Comparison of ENCODE assay signal across 14 cellular contexts in the genomic region with DNA sequence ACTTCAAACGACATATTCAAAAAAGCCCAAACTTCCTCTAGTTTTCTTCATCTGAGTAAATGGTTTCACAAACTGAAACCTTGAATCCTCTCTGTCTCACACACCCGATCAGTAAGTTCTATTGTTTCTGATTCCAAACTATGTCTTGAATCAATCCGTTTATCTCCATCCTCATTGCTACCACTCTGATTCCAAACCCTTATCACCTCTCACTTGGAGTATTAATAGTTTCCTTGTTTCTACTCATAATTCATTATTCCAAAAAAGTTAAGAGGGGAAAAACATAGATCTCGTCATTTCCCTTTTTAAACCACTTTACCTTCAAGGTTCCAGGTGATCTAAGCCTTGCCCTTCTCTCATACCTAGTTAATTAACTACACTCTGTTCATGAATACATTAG. TPM values are rescaled to one million over a fixed set of nuclear protein-coding genes. Genes with fewer than 3 reads are reported as not detected.
DNase-seq lines count a peak whose midpoint lies in the region; ATAC-seq and TF ChIP-seq lines count a peak whose summit lies in the region.
"Had no signal": no experiment of that assay in that cellular context is flagged by ENCODE, and none has a peak within 500 bp of the region (broad histone marks: within the 10 kb centered on the region; RNA-seq: fewer than 3 reads in every experiment).

No MANE protein-coding gene starts in this region.

- H3K27me3 ChIP-seq in SK-N-SH (ENCODE audit: insufficient read depth), result no peaks in the 10 kb centered on the region
- H3K27me3 ChIP-seq in KMS-11 (ENCODE audit: insufficient read depth, low read depth), result no peaks in the 10 kb centered on the region
- no peaks in the 10 kb centered on the region for H3K27me3 ChIP-seq in neuron (ENCODE audit: insufficient read depth, low read length)
- H3K27me3 ChIP-seq: ascending aorta had no signal

- DNase-seq in SK-N-SH, result no peak
- no peak for DNase-seq in activated naive CD8-positive, alpha-beta T cell treated with anti-CD3 and anti-CD28 coated beads, Interleukin-2, amount 50 U/mL, for 24 hours
- no peak for DNase-seq in putamen (ENCODE audit: low spot score)
- DNase-seq: DMS79, NCI-H345 had no signal

- H3K27ac Mint-ChIP-seq in activated naive CD8-positive, alpha-beta T cell treated with anti-CD3 and anti-CD28 coated beads, Interleukin-2, amount 50 U/mL, for 24 hours, result peak overlapping the region; percentile 24

- H3K4me2 ChIP-seq in SK-N-SH (peak overlapping the region; percentile 72; the same call in 1 of the 2 replicates), KMS-11 (peak overlapping the region; percentile 60; the same call in 1 of the 2 replicates)

- no peaks in the 10 kb centered on the region for H3K9me3 Mint-ChIP-seq in activated naive CD8-positive, alpha-beta T cell treated with anti-CD3 and anti-CD28 coated beads, Interleukin-2, amount 50 U/mL, for 24 hours

- peak overlapping the region; percentile 98 for H3K4me3 Mint-ChIP-seq in activated naive CD8-positive, alpha-beta T cell treated with anti-CD3 and anti-CD28 coated beads, Interleukin-2, amount 50 U/mL, for 24 hours

- H3K4me1 ChIP-seq in SK-N-SH (ENCODE audit: control insufficient read depth in 1 of 2, insufficient read depth in 2 of 2, low read depth in 1 of 2, low read length in 1 of 2) (peaks cover 0 to 13% of the 10 kb centered on the region in 2 experiments; a peak in 2 of 4 replicates), KMS-11 (ENCODE audit: low read depth, poor library complexity, severe bottlenecking) (peaks cover 23% of the 10 kb centered on the region), neuron (ENCODE audit: insufficient read depth, low read length) (peaks cover 13% of the 10 kb centered on the region)

- 94% methylated on average over 4 of the region's 4 CpGs for WGBS in SK-N-SH (ENCODE audit: low lambda C conversion rate)

- CTCF ChIA-PET in SK-N-SH (lab: Yijun Ruan, JAX), result interaction anchor here (0.6 to 3.7 kb wide), 3 partner anchors 13 to 1654 kb away, joined by 3 to 19 read pairs (median 4); no protein-coding TSS in a partner anchor

- TF ChIP-seq CTCF in SK-N-SH (IDR thresholded peaks at IDR 0.05) (no peak), KMS-11 (conservative IDR thresholded peaks at IDR 0.05; ENCODE audit: low read depth, low read length) (no peak)

- H3K36me3 Mint-ChIP-seq in activated naive CD8-positive, alpha-beta T cell treated with anti-CD3 and anti-CD28 coated beads, Interleukin-2, amount 50 U/mL, for 24 hours (ENCODE audit: low read depth), result peaks cover 40% of the 10 kb centered on the region

- H3K9me2 ChIP-seq in SK-N-SH, result no peaks in the 10 kb centered on the region

- no peak overlapping the region for H2AFZ ChIP-seq in SK-N-SH (ENCODE audit: low read depth)
- no peak overlapping the region for H2AFZ ChIP-seq in KMS-11 (ENCODE audit: low read depth)
- H2AFZ ChIP-seq in neuron (ENCODE audit: low read depth, low read length), result no peak overlapping the region

- no peaks in the 10 kb centered on the region for H3K27me3 Mint-ChIP-seq in activated naive CD8-positive, alpha-beta T cell treated with anti-CD3 and anti-CD28 coated beads, Interleukin-2, amount 50 U/mL, for 24 hours

- no peaks in the 10 kb centered on the region for H4K20me1 ChIP-seq in SK-N-SH (ENCODE audit: insufficient read depth)
- H4K20me1 ChIP-seq in KMS-11 (ENCODE audit: insufficient read depth), result no peaks in the 10 kb centered on the region

- H3K9ac ChIP-seq in SK-N-SH (no peak overlapping the region), KMS-11 (no peak overlapping the region)

- peaks cover 50% of the 10 kb centered on the region for H3K4me1 Mint-ChIP-seq in activated naive CD8-positive, alpha-beta T cell treated with anti-CD3 and anti-CD28 coated beads, Interleukin-2, amount 50 U/mL, for 24 hours

- no peak overlapping the region for H3K27ac ChIP-seq in SK-N-SH (ENCODE audit: low read depth in 2 of 2, low read length in 1 of 2)
- no peak overlapping the region for H3K27ac ChIP-seq in KMS-11
- H3K27ac ChIP-seq: 22Rv1, ascending aorta had no signal

- TF ChIP-seq RAD21 in SK-N-SH (IDR thresholded peaks at IDR 0.05; ENCODE audit: low read length), result no peak

- no peaks in the 10 kb centered on the region for H3K9me3 ChIP-seq in SK-N-SH
- no peaks in the 10 kb centered on the region for H3K9me3 ChIP-seq in neuron (ENCODE audit: low read length)
- H3K9me3 ChIP-seq: ascending aorta had no signal

- POLR2A ChIA-PET in SK-N-SH (lab: Yijun Ruan, JAX), result no interaction called here

- no peaks in the 10 kb centered on the region for H3F3A ChIP-seq in SK-N-SH (replicated peaks; ENCODE audit: insufficient read depth)

- no peak for TF ChIP-seq EP300 in SK-N-SH (IDR thresholded peaks at IDR 0.05; ENCODE audit: borderline replicate concordance in 1 of 2, low read depth in 1 of 2, low read length in 1 of 2)

- no peak for ATAC-seq in SK-N-SH treated with all-trans-retinoic acid at 6 μM for 48 hours
- no peak for ATAC-seq in activated naive CD8-positive, alpha-beta T cell treated with anti-CD3 and anti-CD28 coated beads, Interleukin-2, amount 50 U/mL, for 24 hours
- ATAC-seq in GM18909 (IDR thresholded peaks at IDR 0.05; ENCODE audit: poor library complexity, unreplicated experiment), result no peak
- ATAC-seq in GM21723 (IDR thresholded peaks at IDR 0.05; ENCODE audit: unreplicated experiment), result no peak
- ATAC-seq: activated CD4-positive, CD25-positive, alpha-beta regulatory T cell treated with anti-CD3 and anti-CD28 coated beads, Interleukin-2, amount 50 U/mL, for 24 hours; Right ventricle myocardium inferior had no signal

- peaks cover 20 to 24% of the 10 kb centered on the region in 2 experiments for H3K36me3 ChIP-seq in SK-N-SH (replicated peaks in 1 of 2; ENCODE audit: control insufficient read depth in 1 of 2, insufficient read depth in 2 of 2, low read length in 1 of 2)
- no peaks in the 10 kb centered on the region for H3K36me3 ChIP-seq in KMS-11 (ENCODE audit: insufficient read depth)
- peaks cover 15% of the 10 kb centered on the region for H3K36me3 ChIP-seq in neuron (ENCODE audit: insufficient read depth, low read length)
- H3K36me3 ChIP-seq: ascending aorta had no signal

- H3K79me2 ChIP-seq in SK-N-SH (ENCODE audit: insufficient read depth) (peaks cover 71% of the 10 kb centered on the region; the same call in 1 of the 2 replicates), KMS-11 (ENCODE audit: insufficient read depth, low read depth) (peaks cover 37% of the 10 kb centered on the region; the same call in 1 of the 2 replicates)

- H3K4me3 ChIP-seq in SK-N-SH (ENCODE audit: low read depth in 2 of 2, low read length in 1 of 2) (no peak overlapping the region), KMS-11 (IDR thresholded peaks at IDR 0.05; ENCODE audit: insufficient read depth, low read depth, low read length) (no peak overlapping the region), neuron (ENCODE audit: low read length) (peak overlapping the region; percentile 64)

TF ChIP-seq in SK-N-SH, 30 proteins besides CTCF, POLR2A, EP300 and RAD21 (continues in another document):
- TF ChIP-seq, protein P1, sequence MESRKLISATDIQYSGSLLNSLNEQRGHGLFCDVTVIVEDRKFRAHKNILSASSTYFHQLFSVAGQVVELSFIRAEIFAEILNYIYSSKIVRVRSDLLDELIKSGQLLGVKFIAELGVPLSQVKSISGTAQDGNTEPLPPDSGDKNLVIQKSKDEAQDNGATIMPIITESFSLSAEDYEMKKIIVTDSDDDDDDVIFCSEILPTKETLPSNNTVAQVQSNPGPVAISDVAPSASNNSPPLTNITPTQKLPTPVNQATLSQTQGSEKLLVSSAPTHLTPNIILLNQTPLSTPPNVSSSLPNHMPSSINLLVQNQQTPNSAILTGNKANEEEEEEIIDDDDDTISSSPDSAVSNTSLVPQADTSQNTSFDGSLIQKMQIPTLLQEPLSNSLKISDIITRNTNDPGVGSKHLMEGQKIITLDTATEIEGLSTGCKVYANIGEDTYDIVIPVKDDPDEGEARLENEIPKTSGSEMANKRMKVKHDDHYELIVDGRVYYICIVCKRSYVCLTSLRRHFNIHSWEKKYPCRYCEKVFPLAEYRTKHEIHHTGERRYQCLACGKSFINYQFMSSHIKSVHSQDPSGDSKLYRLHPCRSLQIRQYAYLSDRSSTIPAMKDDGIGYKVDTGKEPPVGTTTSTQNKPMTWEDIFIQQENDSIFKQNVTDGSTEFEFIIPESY (IDR thresholded peaks at IDR 0.05; ENCODE audit: borderline replicate concordance, low read depth), result no peak
- TF ChIP-seq ELF1 (IDR thresholded peaks at IDR 0.05) (no peak), SMC3 (IDR thresholded peaks at IDR 0.05; ENCODE audit: low read depth, low read length) (no peak), NFIC (IDR thresholded peaks at IDR 0.05; ENCODE audit: borderline replicate concordance) (no peak), RFX5 (IDR thresholded peaks at IDR 0.05; ENCODE audit: low read length) (no peak), POLR2AphosphoS5 (IDR thresholded peaks at IDR 0.05; ENCODE audit: low read depth, low read length) (no peak), TCF12 (IDR thresholded peaks at IDR 0.05) (no peak), MXI1 (IDR thresholded peaks at IDR 0.05; ENCODE audit: low read depth, low read length) (no peak)

TF ChIP-seq in SK-N-SH treated with all-trans-retinoic acid at 6 μM for 48 hours, 23 proteins besides CTCF, POLR2A, EP300 and RAD21 (continues in another document):
- TF ChIP-seq OSR1 (CRISPR knock-in tag; IDR thresholded peaks at IDR 0.05) (no peak), ZC3H10 (CRISPR knock-in tag; IDR thresholded peaks at IDR 0.05) (no peak), ZNF8 (CRISPR knock-in tag; IDR thresholded peaks at IDR 0.05) (no peak), ISL1 (CRISPR knock-in tag; IDR thresholded peaks at IDR 0.05) (no peak), BACH2 (CRISPR knock-in tag; IDR thresholded peaks at IDR 0.05; ENCODE audit: borderline replicate concordance) (no peak)
- TF ChIP-seq, protein P2, sequence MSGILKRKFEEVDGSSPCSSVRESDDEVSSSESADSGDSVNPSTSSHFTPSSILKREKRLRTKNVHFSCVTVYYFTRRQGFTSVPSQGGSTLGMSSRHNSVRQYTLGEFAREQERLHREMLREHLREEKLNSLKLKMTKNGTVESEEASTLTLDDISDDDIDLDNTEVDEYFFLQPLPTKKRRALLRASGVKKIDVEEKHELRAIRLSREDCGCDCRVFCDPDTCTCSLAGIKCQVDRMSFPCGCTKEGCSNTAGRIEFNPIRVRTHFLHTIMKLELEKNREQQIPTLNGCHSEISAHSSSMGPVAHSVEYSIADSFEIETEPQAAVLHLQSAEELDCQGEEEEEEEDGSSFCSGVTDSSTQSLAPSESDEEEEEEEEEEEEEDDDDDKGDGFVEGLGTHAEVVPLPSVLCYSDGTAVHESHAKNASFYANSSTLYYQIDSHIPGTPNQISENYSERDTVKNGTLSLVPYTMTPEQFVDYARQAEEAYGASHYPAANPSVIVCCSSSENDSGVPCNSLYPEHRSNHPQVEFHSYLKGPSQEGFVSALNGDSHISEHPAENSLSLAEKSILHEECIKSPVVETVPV (CRISPR knock-in tag; IDR thresholded peaks at IDR 0.05), result no peak

RNA-seq across cellular contexts. Expression of a gene that starts 1.7 kb away (rescaled TPM):
- 1.7 and 2.3 TPM in 2 replicates for polyA plus RNA-seq in SK-N-SH (2012; rRNA removed)
- polyA plus RNA-seq in SK-N-SH (2012; cell fraction: cytosol; rRNA removed), result 3.4 and 3.9 TPM in 2 replicates
- polyA plus RNA-seq in SK-N-SH (2012; cell fraction: nucleus; rRNA removed), result 0.93 and 1.8 TPM in 2 replicates
